ENCODE assay signal across 11 cellular contexts in genomic region chr13:40539954-40540706, GRCh38.
A peak's percentile ranks its signal among the peaks of the same experiment; 100 is the strongest.
DNase-seq lines count a peak whose midpoint lies in the region; ATAC-seq, FAIRE-seq and TF ChIP-seq lines count a peak whose summit lies in the region.
"Had no signal": no experiment of that assay in that cellular context is flagged by ENCODE, and none has a peak within 500 bp of the region (broad histone marks: within the 10 kb centered on the region; RNA-seq: fewer than 3 reads in every experiment).

No MANE protein-coding gene starts in this region.

- H3K27me3 ChIP-seq in upper lobe of right lung: no peaks in the 10 kb centered on the region
- H3K27me3 ChIP-seq in CD8-positive, alpha-beta T cell (ENCODE audit: insufficient read depth, low read length): no peaks in the 10 kb centered on the region
- H3K27me3 ChIP-seq: BLaER1 had no signal

- CTCF ChIA-PET in CD8-positive, alpha-beta T cell (lab: Charles Lee): no interaction called here

- H3K27ac Mint-ChIP-seq in activated T-cell treated with anti-CD3 and anti-CD28 coated beads, Interleukin-2, amount 50 U/mL, for 24 hours: peak overlapping the region; percentile 2
- H3K27ac Mint-ChIP-seq in activated T-cell treated with anti-CD3 and anti-CD28 coated beads, Interleukin-2, amount 50 U/mL, for 72 hours: no peak overlapping the region
- no peak overlapping the region for H3K27ac Mint-ChIP-seq in CD8-positive, alpha-beta T cell
- H3K27ac Mint-ChIP-seq: brain had no signal

- no peaks in the 10 kb centered on the region for H3K36me3 ChIP-seq in upper lobe of right lung
- H3K36me3 ChIP-seq in CD8-positive, alpha-beta T cell (ENCODE audit: insufficient read depth, low read length): no peaks in the 10 kb centered on the region
- H3K36me3 ChIP-seq: BLaER1 had no signal

- TF ChIP-seq CTCF in upper lobe of right lung (IDR thresholded peaks at IDR 0.05): no peak
- no peak for TF ChIP-seq CTCF in CD8-positive, alpha-beta T cell (IDR thresholded peaks at IDR 0.05)
- TF ChIP-seq CTCF in D721Med (IDR thresholded peaks at IDR 0.05; ENCODE audit: insufficient read depth, missing control alignments): no peak

- no peaks in the 10 kb centered on the region for H3K4me1 ChIP-seq in upper lobe of right lung
- H3K4me1 ChIP-seq in CD8-positive, alpha-beta T cell (ENCODE audit: insufficient read depth, low read length): no peaks in the 10 kb centered on the region
- H3K4me1 ChIP-seq: BLaER1 had no signal

- ATAC-seq in activated T-cell treated with anti-CD3 and anti-CD28 coated beads, Interleukin-2, amount 50 U/mL, for 72 hours (replicated peaks in 1 of 2): no peak
- peak; percentile 66 for ATAC-seq in upper lobe of right lung
- ATAC-seq in CD8-positive, alpha-beta T cell: no peak

- no peaks in the 10 kb centered on the region for H3K27me3 Mint-ChIP-seq in activated T-cell treated with anti-CD3 and anti-CD28 coated beads, Interleukin-2, amount 50 U/mL, for 24 hours
- no peaks in the 10 kb centered on the region for H3K27me3 Mint-ChIP-seq in activated T-cell treated with anti-CD3 and anti-CD28 coated beads, Interleukin-2, amount 50 U/mL, for 72 hours (ENCODE audit: low read depth)
- no peaks in the 10 kb centered on the region for H3K27me3 Mint-ChIP-seq in CD8-positive, alpha-beta T cell (ENCODE audit: low read depth)
- H3K27me3 Mint-ChIP-seq: brain had no signal

- H3K4me3 Mint-ChIP-seq in activated T-cell treated with anti-CD3 and anti-CD28 coated beads, Interleukin-2, amount 50 U/mL, for 24 hours: no peak overlapping the region
- H3K4me3 Mint-ChIP-seq in activated T-cell treated with anti-CD3 and anti-CD28 coated beads, Interleukin-2, amount 50 U/mL, for 72 hours: no peak overlapping the region
- no peak overlapping the region for H3K4me3 Mint-ChIP-seq in CD8-positive, alpha-beta T cell
- H3K4me3 Mint-ChIP-seq: brain had no signal

- H3K4me1 Mint-ChIP-seq in activated T-cell treated with anti-CD3 and anti-CD28 coated beads, Interleukin-2, amount 50 U/mL, for 24 hours (ENCODE audit: low read depth): peaks cover 16% of the 10 kb centered on the region
- H3K4me1 Mint-ChIP-seq in activated T-cell treated with anti-CD3 and anti-CD28 coated beads, Interleukin-2, amount 50 U/mL, for 72 hours (ENCODE audit: low read depth): peaks cover 7% of the 10 kb centered on the region
- H3K4me1 Mint-ChIP-seq in CD8-positive, alpha-beta T cell (ENCODE audit: low read depth): peaks cover 3% of the 10 kb centered on the region
- H3K4me1 Mint-ChIP-seq: brain had no signal

- no peaks in the 10 kb centered on the region for H3K9me3 ChIP-seq in upper lobe of right lung
- H3K9me3 ChIP-seq in CD8-positive, alpha-beta T cell (ENCODE audit: low read length): no peaks in the 10 kb centered on the region
- H3K9me3 ChIP-seq: BLaER1 had no signal

- no peak for DNase-seq in activated T-cell treated with anti-CD3 and anti-CD28 coated beads, Interleukin-2, amount 50 U/mL, for 24 hours
- DNase-seq in activated T-cell treated with anti-CD3 and anti-CD28 coated beads, Interleukin-2, amount 50 U/mL, for 72 hours: no peak
- DNase-seq in astrocyte of the hippocampus (ENCODE audit: low read depth, low spot score) (peak; percentile 92), iris pigment epithelial cell (ENCODE audit: low read depth) (peak; percentile 91), upper lobe of right lung (no peak), D721Med (ENCODE audit: insufficient read length, low spot score) (no peak), globus pallidus (ENCODE audit: low spot score) (no peak)
- DNase-seq in CD8-positive, alpha-beta T cell: no peak
- DNase-seq: stimulated activated CD4-positive, alpha-beta T cell treated with anti-CD3 and anti-CD28 coated beads, Interleukin-1b, Interleukin-23, amount 100 ng/mL, for 48 hours had no signal

- H3K36me3 Mint-ChIP-seq in activated T-cell treated with anti-CD3 and anti-CD28 coated beads, Interleukin-2, amount 50 U/mL, for 24 hours (ENCODE audit: low read depth): no peaks in the 10 kb centered on the region
- peaks cover 0 to 1% of the 10 kb centered on the region in 2 donors for H3K36me3 Mint-ChIP-seq in activated T-cell treated with anti-CD3 and anti-CD28 coated beads, Interleukin-2, amount 50 U/mL, for 72 hours (ENCODE audit: insufficient read depth in 2 of 2)
- no peaks in the 10 kb centered on the region for H3K36me3 Mint-ChIP-seq in CD8-positive, alpha-beta T cell
- H3K36me3 Mint-ChIP-seq: brain had no signal

- POLR2A ChIA-PET in CD8-positive, alpha-beta T cell (lab: Charles Lee): interaction anchor here (0.6 to 1.3 kb wide), 3 partner anchors 18 to 63 kb away, joined by 3 read pairs; no protein-coding TSS in a partner anchor

- FAIRE-seq in D721Med (lab: Jason Lieb, UNC): no peak

- no peaks in the 10 kb centered on the region for H3K9me3 Mint-ChIP-seq in activated T-cell treated with anti-CD3 and anti-CD28 coated beads, Interleukin-2, amount 50 U/mL, for 24 hours
- H3K9me3 Mint-ChIP-seq in activated T-cell treated with anti-CD3 and anti-CD28 coated beads, Interleukin-2, amount 50 U/mL, for 72 hours: no peaks in the 10 kb centered on the region
- no peaks in the 10 kb centered on the region for H3K9me3 Mint-ChIP-seq in CD8-positive, alpha-beta T cell
- H3K9me3 Mint-ChIP-seq: brain had no signal

- no peak overlapping the region for H3K27ac ChIP-seq in upper lobe of right lung
- no peak overlapping the region for H3K27ac ChIP-seq in CD8-positive, alpha-beta T cell (ENCODE audit: low read depth, low read length)
- H3K27ac ChIP-seq: BLaER1 had no signal

- no peak overlapping the region for H3K4me3 ChIP-seq in upper lobe of right lung
- no peak overlapping the region for H3K4me3 ChIP-seq in CD8-positive, alpha-beta T cell (ENCODE audit: low read depth, low read length)
- H3K4me3 ChIP-seq: BLaER1 had no signal

- intact Hi-C loops in upper lobe of right lung (cut with DNase I): no loop called here
- intact Hi-C loops in CD8-positive, alpha-beta T cell (cut with DNase I, micrococcal nuclease): no loop called here

Comparison
In these comparisons a context has a peak if more than half of its experiments do, and no peak if none do; other contexts are left out.
1. DNase-seq: peak in astrocyte of the hippocampus (single experiment) and iris pigment epithelial cell (single experiment); none in activated T-cell treated with anti-CD3 and anti-CD28 coated beads, Interleukin-2, amount 50 U/mL, for 24 hours (single experiment), activated T-cell treated with anti-CD3 and anti-CD28 coated beads, Interleukin-2, amount 50 U/mL, for 72 hours (0 of 2), upper lobe of right lung (single experiment), CD8-positive, alpha-beta T cell (0 of 7), D721Med (single experiment) and globus pallidus (single experiment).